1 cellular context compared by ENCODE assay signal in the genomic region with DNA sequence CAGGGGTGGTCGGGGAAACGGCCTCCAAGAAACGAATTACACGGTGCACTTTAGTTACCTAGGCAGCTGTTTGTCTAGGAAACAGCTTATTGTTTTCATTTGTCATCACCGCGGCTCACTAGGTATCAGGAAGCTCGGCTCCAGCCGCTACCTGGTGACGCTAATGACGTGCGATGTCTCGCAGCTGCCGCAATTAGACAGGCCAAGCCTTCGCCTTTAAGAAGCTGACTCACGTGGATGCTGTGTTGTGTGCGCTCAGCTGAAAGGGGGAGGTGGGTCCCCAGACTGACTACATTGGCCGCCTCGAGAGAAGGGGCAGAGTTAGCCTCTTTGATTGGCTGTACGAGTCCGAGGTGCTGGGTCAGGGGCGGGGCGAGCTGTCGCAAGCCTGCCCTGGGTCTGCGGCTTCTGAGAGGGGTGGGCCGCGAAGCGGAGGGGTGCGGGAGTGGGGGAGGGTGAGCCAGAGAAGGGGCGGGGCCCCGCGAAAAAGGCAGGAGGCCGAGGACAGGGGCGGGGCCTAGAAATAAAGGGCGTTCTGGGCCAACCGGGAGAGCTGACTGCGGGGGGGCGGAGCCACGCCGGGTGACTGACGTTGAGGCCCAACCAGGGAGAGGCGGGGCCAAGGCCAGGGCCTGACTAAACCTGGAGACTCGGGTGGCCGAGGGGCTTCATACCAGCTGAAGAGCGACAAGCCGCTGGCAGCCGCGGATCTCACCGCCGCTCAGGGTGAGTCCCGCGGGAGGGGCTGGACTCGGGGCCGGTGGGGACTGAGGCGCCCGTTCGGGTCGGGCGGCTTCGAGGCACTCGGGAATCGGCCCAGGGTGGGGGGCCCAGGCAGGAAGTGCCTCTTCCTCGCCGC.
TF ChIP-seq lines count a peak whose summit lies in the region.

A gene (plus strand): TSS at position 671 of the 859 bp plus-strand sequence. CDS start 9,645 bp downstream, outside the sequence.

TF ChIP-seq in HepG2, 621 proteins besides CTCF, POLR2A, EP300 and RAD21 (continued from another document and continues in another):
- TF ChIP-seq, protein P1, sequence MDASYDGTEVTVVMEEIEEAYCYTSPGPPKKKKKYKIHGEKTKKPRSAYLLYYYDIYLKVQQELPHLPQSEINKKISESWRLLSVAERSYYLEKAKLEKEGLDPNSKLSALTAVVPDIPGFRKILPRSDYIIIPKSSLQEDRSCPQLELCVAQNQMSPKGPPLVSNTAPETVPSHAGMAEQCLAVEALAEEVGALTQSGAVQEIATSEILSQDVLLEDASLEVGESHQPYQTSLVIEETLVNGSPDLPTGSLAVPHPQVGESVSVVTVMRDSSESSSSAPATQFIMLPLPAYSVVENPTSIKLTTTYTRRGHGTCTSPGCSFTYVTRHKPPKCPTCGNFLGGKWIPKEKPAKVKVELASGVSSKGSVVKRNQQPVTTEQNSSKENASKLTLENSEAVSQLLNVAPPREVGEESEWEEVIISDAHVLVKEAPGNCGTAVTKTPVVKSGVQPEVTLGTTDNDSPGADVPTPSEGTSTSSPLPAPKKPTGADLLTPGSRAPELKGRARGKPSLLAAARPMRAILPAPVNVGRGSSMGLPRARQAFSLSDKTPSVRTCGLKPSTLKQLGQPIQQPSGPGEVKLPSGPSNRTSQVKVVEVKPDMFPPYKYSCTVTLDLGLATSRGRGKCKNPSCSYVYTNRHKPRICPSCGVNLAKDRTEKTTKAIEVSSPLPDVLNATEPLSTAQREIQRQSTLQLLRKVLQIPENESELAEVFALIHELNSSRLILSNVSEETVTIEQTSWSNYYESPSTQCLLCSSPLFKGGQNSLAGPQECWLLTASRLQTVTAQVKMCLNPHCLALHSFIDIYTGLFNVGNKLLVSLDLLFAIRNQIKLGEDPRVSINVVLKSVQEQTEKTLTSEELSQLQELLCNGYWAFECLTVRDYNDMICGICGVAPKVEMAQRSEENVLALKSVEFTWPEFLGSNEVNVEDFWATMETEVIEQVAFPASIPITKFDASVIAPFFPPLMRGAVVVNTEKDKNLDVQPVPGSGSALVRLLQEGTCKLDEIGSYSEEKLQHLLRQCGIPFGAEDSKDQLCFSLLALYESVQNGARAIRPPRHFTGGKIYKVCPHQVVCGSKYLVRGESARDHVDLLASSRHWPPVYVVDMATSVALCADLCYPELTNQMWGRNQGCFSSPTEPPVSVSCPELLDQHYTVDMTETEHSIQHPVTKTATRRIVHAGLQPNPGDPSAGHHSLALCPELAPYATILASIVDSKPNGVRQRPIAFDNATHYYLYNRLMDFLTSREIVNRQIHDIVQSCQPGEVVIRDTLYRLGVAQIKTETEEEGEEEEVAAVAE (CRISPR knock-in tag; IDR thresholded peaks at IDR 0.05; ENCODE audit: borderline replicate concordance), result peak; percentile 84
- TF ChIP-seq ZNF7 (CRISPR knock-in tag; IDR thresholded peaks at IDR 0.05) (no peak), ZSCAN12 (CRISPR knock-in tag; IDR thresholded peaks at IDR 0.05) (no peak), RXRB (CRISPR knock-in tag; IDR thresholded peaks at IDR 0.05; ENCODE audit: borderline replicate concordance) (peak; percentile 34; the same call in 1 of the 2 replicates), NFIC (IDR thresholded peaks at IDR 0.05; ENCODE audit: low read length) (no peak), FOSL1 (CRISPR knock-in tag; IDR thresholded peaks at IDR 0.05; ENCODE audit: borderline replicate concordance) (no peak), ZNF598 (CRISPR knock-in tag; IDR thresholded peaks at IDR 0.05; ENCODE audit: borderline replicate concordance) (no peak), HDAC2 (CRISPR knock-in tag; IDR thresholded peaks at IDR 0.05) (peak; percentile 64), ZBTB21 (CRISPR knock-in tag; IDR thresholded peaks at IDR 0.05) (0 out of 2 replicates have a peak, but pooled peaks have one; percentile 60), TSC22D2 (CRISPR knock-in tag; IDR thresholded peaks at IDR 0.05; ENCODE audit: borderline replicate concordance) (no peak; the same call in 1 of the 2 replicates), SOX13 (IDR thresholded peaks at IDR 0.05) (no peak), SOX13 (CRISPR knock-in tag; conservative IDR thresholded peaks at IDR 0.05 in 1 of 2, IDR thresholded peaks at IDR 0.05 in 1 of 2) (peak in 1 of 2 experiments; percentile 19; a peak in 2 of 4 replicates), ZNF354B (CRISPR knock-in tag; IDR thresholded peaks at IDR 0.05) (no peak), ZNF326 (CRISPR knock-in tag; IDR thresholded peaks at IDR 0.05; ENCODE audit: borderline replicate concordance) (no peak), ZFP36 (IDR thresholded peaks at IDR 0.05; ENCODE audit: borderline replicate concordance, low read depth, low read length, partially characterized antibody) (no peak), ZNF33A (CRISPR knock-in tag; IDR thresholded peaks at IDR 0.05; ENCODE audit: borderline replicate concordance) (no peak), PRPF4 (IDR thresholded peaks at IDR 0.05; ENCODE audit: low read depth, low read length, poor library complexity, severe bottlenecking) (peak; percentile 25), ZNF121 (CRISPR knock-in tag; IDR thresholded peaks at IDR 0.05) (no peak), SNRNP70 (IDR thresholded peaks at IDR 0.05; ENCODE audit: low read depth, low read length) (no peak), ZNF709 (CRISPR knock-in tag; IDR thresholded peaks at IDR 0.05) (0 out of 2 replicates have a peak, but pooled peaks have one; percentile 65), SMARCE1 (IDR thresholded peaks at IDR 0.05; ENCODE audit: borderline replicate concordance) (no peak), RAD51 (IDR thresholded peaks at IDR 0.05; ENCODE audit: borderline replicate concordance) (no peak), ZEB1 (IDR thresholded peaks at IDR 0.05; ENCODE audit: insufficient replicate concordance, low read depth) (peak; percentile 28), CHD2 (IDR thresholded peaks at IDR 0.05; ENCODE audit: low read depth, low read length) (peak; percentile 66; the same call in 1 of the 2 replicates), CHCHD3 (CRISPR knock-in tag; IDR thresholded peaks at IDR 0.05) (no peak), MEF2D (CRISPR knock-in tag; IDR thresholded peaks at IDR 0.05) (peak; percentile 61; the same call in 1 of the 2 replicates), ATM (IDR thresholded peaks at IDR 0.05; ENCODE audit: borderline replicate concordance) (no peak), KDM5B (CRISPR knock-in tag; IDR thresholded peaks at IDR 0.05; ENCODE audit: borderline replicate concordance) (peak; percentile 48; the same call in 1 of the 2 replicates), KLF11 (CRISPR knock-in tag; IDR thresholded peaks at IDR 0.05) (no peak), ATAD3A (CRISPR knock-in tag; IDR thresholded peaks at IDR 0.05) (no peak), ZNF10 (CRISPR knock-in tag; IDR thresholded peaks at IDR 0.05; ENCODE audit: borderline replicate concordance, low read depth) (no peak)
- TF ChIP-seq, protein P2, sequence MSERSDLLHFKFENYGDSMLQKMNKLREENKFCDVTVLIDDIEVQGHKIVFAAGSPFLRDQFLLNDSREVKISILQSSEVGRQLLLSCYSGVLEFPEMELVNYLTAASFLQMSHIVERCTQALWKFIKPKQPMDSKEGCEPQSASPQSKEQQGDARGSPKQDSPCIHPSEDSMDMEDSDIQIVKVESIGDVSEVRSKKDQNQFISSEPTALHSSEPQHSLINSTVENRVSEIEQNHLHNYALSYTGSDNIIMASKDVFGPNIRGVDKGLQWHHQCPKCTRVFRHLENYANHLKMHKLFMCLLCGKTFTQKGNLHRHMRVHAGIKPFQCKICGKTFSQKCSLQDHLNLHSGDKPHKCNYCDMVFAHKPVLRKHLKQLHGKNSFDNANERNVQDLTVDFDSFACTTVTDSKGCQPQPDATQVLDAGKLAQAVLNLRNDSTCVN (CRISPR knock-in tag; IDR thresholded peaks at IDR 0.05; ENCODE audit: borderline replicate concordance), result peak; percentile 37; the same call in 1 of the 2 replicates
- TF ChIP-seq, protein P3, sequence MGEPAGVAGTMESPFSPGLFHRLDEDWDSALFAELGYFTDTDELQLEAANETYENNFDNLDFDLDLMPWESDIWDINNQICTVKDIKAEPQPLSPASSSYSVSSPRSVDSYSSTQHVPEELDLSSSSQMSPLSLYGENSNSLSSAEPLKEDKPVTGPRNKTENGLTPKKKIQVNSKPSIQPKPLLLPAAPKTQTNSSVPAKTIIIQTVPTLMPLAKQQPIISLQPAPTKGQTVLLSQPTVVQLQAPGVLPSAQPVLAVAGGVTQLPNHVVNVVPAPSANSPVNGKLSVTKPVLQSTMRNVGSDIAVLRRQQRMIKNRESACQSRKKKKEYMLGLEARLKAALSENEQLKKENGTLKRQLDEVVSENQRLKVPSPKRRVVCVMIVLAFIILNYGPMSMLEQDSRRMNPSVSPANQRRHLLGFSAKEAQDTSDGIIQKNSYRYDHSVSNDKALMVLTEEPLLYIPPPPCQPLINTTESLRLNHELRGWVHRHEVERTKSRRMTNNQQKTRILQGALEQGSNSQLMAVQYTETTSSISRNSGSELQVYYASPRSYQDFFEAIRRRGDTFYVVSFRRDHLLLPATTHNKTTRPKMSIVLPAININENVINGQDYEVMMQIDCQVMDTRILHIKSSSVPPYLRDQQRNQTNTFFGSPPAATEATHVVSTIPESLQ (CRISPR knock-in tag; conservative IDR thresholded peaks at IDR 0.05), result no peak
- TF ChIP-seq, protein P4, sequence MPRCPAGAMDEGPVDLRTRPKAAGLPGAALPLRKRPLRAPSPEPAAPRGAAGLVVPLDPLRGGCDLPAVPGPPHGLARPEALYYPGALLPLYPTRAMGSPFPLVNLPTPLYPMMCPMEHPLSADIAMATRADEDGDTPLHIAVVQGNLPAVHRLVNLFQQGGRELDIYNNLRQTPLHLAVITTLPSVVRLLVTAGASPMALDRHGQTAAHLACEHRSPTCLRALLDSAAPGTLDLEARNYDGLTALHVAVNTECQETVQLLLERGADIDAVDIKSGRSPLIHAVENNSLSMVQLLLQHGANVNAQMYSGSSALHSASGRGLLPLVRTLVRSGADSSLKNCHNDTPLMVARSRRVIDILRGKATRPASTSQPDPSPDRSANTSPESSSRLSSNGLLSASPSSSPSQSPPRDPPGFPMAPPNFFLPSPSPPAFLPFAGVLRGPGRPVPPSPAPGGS (CRISPR knock-in tag; IDR thresholded peaks at IDR 0.05), result peak; percentile 86; the same call in 1 of the 2 replicates
- TF ChIP-seq, protein P5, sequence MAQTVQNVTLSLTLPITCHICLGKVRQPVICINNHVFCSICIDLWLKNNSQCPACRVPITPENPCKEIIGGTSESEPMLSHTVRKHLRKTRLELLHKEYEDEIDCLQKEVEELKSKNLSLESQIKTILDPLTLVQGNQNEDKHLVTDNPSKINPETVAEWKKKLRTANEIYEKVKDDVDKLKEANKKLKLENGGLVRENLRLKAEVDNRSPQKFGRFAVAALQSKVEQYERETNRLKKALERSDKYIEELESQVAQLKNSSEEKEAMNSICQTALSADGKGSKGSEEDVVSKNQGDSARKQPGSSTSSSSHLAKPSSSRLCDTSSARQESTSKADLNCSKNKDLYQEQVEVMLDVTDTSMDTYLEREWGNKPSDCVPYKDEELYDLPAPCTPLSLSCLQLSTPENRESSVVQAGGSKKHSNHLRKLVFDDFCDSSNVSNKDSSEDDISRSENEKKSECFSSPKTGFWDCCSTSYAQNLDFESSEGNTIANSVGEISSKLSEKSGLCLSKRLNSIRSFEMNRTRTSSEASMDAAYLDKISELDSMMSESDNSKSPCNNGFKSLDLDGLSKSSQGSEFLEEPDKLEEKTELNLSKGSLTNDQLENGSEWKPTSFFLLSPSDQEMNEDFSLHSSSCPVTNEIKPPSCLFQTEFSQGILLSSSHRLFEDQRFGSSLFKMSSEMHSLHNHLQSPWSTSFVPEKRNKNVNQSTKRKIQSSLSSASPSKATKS (CRISPR knock-in tag; IDR thresholded peaks at IDR 0.05), result no peak
- TF ChIP-seq, protein P6, sequence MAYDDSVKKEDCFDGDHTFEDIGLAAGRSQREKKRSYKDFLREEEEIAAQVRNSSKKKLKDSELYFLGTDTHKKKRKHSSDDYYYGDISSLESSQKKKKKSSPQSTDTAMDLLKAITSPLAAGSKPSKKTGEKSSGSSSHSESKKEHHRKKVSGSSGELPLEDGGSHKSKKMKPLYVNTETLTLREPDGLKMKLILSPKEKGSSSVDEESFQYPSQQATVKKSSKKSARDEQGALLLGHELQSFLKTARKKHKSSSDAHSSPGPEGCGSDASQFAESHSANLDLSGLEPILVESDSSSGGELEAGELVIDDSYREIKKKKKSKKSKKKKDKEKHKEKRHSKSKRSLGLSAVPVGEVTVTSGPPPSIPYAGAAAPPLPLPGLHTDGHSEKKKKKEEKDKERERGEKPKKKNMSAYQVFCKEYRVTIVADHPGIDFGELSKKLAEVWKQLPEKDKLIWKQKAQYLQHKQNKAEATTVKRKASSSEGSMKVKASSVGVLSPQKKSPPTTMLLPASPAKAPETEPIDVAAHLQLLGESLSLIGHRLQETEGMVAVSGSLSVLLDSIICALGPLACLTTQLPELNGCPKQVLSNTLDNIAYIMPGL (CRISPR knock-in tag; IDR thresholded peaks at IDR 0.05; ENCODE audit: borderline replicate concordance in 1 of 2, low read depth in 1 of 2), result peak; percentile 36 to 49; a peak in 3 of 4 replicates
- TF ChIP-seq, protein P7, sequence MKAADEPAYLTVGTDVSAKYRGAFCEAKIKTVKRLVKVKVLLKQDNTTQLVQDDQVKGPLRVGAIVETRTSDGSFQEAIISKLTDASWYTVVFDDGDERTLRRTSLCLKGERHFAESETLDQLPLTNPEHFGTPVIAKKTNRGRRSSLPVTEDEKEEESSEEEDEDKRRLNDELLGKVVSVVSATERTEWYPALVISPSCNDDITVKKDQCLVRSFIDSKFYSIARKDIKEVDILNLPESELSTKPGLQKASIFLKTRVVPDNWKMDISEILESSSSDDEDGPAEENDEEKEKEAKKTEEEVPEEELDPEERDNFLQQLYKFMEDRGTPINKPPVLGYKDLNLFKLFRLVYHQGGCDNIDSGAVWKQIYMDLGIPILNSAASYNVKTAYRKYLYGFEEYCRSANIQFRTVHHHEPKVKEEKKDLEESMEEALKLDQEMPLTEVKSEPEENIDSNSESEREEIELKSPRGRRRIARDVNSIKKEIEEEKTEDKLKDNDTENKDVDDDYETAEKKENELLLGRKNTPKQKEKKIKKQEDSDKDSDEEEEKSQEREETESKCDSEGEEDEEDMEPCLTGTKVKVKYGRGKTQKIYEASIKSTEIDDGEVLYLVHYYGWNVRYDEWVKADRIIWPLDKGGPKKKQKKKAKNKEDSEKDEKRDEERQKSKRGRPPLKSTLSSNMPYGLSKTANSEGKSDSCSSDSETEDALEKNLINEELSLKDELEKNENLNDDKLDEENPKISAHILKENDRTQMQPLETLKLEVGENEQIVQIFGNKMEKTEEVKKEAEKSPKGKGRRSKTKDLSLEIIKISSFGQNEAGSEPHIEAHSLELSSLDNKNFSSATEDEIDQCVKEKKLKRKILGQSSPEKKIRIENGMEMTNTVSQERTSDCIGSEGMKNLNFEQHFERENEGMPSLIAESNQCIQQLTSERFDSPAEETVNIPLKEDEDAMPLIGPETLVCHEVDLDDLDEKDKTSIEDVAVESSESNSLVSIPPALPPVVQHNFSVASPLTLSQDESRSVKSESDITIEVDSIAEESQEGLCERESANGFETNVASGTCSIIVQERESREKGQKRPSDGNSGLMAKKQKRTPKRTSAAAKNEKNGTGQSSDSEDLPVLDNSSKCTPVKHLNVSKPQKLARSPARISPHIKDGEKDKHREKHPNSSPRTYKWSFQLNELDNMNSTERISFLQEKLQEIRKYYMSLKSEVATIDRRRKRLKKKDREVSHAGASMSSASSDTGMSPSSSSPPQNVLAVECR (CRISPR knock-in tag; IDR thresholded peaks at IDR 0.05; ENCODE audit: borderline replicate concordance), result peak; percentile 92; the same call in 1 of the 2 replicates
- TF ChIP-seq, protein P8, sequence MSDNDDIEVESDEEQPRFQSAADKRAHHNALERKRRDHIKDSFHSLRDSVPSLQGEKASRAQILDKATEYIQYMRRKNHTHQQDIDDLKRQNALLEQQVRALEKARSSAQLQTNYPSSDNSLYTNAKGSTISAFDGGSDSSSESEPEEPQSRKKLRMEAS (IDR thresholded peaks at IDR 0.05), result peak; percentile 99
